ENCODE assay signal across 1 cellular context in genomic region chr22:19757140-19757984, GRCh38.
TF ChIP-seq lines count a peak whose summit lies in the region.

No MANE protein-coding gene starts in this region.

TF ChIP-seq in HCT116, 20 proteins besides CTCF, POLR2A, EP300 and RAD21 (continued from another document):
- TF ChIP-seq REST (IDR thresholded peaks at IDR 0.05; ENCODE audit: low read depth) (no peak), CBX3 (IDR thresholded peaks at IDR 0.05; ENCODE audit: low read depth) (no peak), FOSL1 (IDR thresholded peaks at IDR 0.05; ENCODE audit: low read depth) (no peak), JUND (IDR thresholded peaks at IDR 0.05) (no peak), ZFX (IDR thresholded peaks at IDR 0.05) (no peak), EZH2 (IDR thresholded peaks at IDR 0.05) (no peak), ATF3 (IDR thresholded peaks at IDR 0.05) (no peak)
